Comparison of ENCODE assay signal across 8 cellular contexts in genomic region chr10:51700228-51700835, GRCh38. TPM values are rescaled to one million over a fixed set of nuclear protein-coding genes. Genes with fewer than 3 reads are reported as not detected.
A peak's percentile ranks its signal among the peaks of the same experiment; 100 is the strongest.
DNase-seq lines count a peak whose midpoint lies in the region; ATAC-seq and TF ChIP-seq lines count a peak whose summit lies in the region.

No MANE protein-coding gene starts in this region.

- H3K4me1 ChIP-seq in ascending aorta = peaks cover 11 to 35% of the 10 kb centered on the region in 2 donors

- ATAC-seq in HG02571 (IDR thresholded peaks at IDR 0.05; ENCODE audit: unreplicated experiment) = no peak
- ATAC-seq in GM18502 (IDR thresholded peaks at IDR 0.05; ENCODE audit: poor library complexity, unreplicated experiment) = no peak

- H3K27ac ChIP-seq in ascending aorta (peak overlapping the region; percentile 82 to 94), skin epidermis (peak overlapping the region in 20 of 21 experiments; percentile 82 to 100 (median 98))

- H3K27me3 ChIP-seq in ascending aorta = no peaks in the 10 kb centered on the region

- no peak for TF ChIP-seq CTCF in ascending aorta (IDR thresholded peaks at IDR 0.05)

- H3K9me3 ChIP-seq in ascending aorta = no peaks in the 10 kb centered on the region
- H3K9me3 ChIP-seq in iPS-18c (ENCODE audit: control insufficient read depth, insufficient read depth, low read length) = no peaks in the 10 kb centered on the region

- H3K4me3 ChIP-seq in ascending aorta (peak overlapping the region; percentile 67 to 71), iPS-18c (ENCODE audit: insufficient read depth, low read depth, low read length) (peak overlapping the region; percentile 78; the same call in 1 of the 2 replicates), skin epidermis (peak overlapping the region; percentile 60 to 91 (median 73))

- intact Hi-C loops in ascending aorta (cut with DNase I) = loop anchor here (5.0 to 10.0 kb wide), 2 partner anchors 194 to 262 kb away; no protein-coding TSS in a partner anchor

- peaks cover 0 to 7% of the 10 kb centered on the region in 2 donors for H3K36me3 ChIP-seq in ascending aorta

- DNase-seq in DMS53 (lab: John Stamatoyannopoulos, UW) (peak; percentile 87), NCI-H146 (lab: John Stamatoyannopoulos, UW) (peak; percentile 47), ascending aorta (ENCODE audit: low spot score in 2 of 2) (no peak), SW 1271 (lab: John Stamatoyannopoulos, UW) (no peak)

RNA-seq across cellular contexts. Expression of gene CSTF2T, which starts 0.9 kb away (rescaled TPM):
- 11.6 TPM for total RNA-seq in ascending aorta

Comparison
In these comparisons a context has a peak if more than half of its experiments do, and no peak if none do; other contexts are left out.
1. DNase-seq: peak in DMS53 (single experiment) and NCI-H146 (single experiment); none in ascending aorta (0 of 2) and SW 1271 (0 of 2).
2. Peak in every context shown above with its lines, with median percentiles within 50 percentile points of each other: H3K4me3 ChIP-seq.